In genomic region chr6:41546475-41546865, GRCh38 we compare ENCODE assay signal across 1 cellular context.
TF ChIP-seq lines count a peak whose summit lies in the region.

No MANE protein-coding gene starts in this region.

TF ChIP-seq in H1, 55 proteins besides CTCF, POLR2A, EP300 and RAD21:
- TF ChIP-seq BRCA1 (IDR thresholded peaks at IDR 0.05; ENCODE audit: low read depth, low read length) (no peak), KDM4A (IDR thresholded peaks at IDR 0.05; ENCODE audit: low read depth, low read length, severe bottlenecking) (peak; percentile 25)
